Comparison of ENCODE assay signal across 3 cellular contexts in the genomic region with DNA sequence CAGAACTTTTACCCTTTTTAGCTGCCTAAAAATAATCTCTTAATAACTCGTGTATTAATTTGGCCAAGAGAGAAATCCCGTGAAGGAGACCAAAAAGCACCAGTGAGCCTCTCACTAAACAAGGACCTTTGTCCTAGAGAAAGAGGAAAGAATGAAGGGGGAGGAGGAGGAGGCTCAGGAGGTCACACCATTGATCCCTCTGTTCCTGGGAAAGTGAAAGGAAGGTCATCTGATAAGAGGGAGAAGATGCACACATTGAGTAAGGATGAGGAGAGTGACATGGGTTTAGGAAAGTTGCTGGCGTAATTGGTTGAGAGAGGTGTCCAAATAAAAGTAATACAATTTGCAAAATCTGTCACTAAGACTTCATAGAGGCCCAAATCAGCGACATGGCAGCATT.
TF ChIP-seq lines count a peak whose summit lies in the region.

No MANE protein-coding gene starts in this region.

TF ChIP-seq in GM23338, 12 proteins besides CTCF, POLR2A, EP300 and RAD21 (continues in another document):
- TF ChIP-seq, protein P1, sequence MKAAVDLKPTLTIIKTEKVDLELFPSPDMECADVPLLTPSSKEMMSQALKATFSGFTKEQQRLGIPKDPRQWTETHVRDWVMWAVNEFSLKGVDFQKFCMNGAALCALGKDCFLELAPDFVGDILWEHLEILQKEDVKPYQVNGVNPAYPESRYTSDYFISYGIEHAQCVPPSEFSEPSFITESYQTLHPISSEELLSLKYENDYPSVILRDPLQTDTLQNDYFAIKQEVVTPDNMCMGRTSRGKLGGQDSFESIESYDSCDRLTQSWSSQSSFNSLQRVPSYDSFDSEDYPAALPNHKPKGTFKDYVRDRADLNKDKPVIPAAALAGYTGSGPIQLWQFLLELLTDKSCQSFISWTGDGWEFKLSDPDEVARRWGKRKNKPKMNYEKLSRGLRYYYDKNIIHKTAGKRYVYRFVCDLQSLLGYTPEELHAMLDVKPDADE (IDR thresholded peaks at IDR 0.05) = no peak
- TF ChIP-seq, protein P2, sequence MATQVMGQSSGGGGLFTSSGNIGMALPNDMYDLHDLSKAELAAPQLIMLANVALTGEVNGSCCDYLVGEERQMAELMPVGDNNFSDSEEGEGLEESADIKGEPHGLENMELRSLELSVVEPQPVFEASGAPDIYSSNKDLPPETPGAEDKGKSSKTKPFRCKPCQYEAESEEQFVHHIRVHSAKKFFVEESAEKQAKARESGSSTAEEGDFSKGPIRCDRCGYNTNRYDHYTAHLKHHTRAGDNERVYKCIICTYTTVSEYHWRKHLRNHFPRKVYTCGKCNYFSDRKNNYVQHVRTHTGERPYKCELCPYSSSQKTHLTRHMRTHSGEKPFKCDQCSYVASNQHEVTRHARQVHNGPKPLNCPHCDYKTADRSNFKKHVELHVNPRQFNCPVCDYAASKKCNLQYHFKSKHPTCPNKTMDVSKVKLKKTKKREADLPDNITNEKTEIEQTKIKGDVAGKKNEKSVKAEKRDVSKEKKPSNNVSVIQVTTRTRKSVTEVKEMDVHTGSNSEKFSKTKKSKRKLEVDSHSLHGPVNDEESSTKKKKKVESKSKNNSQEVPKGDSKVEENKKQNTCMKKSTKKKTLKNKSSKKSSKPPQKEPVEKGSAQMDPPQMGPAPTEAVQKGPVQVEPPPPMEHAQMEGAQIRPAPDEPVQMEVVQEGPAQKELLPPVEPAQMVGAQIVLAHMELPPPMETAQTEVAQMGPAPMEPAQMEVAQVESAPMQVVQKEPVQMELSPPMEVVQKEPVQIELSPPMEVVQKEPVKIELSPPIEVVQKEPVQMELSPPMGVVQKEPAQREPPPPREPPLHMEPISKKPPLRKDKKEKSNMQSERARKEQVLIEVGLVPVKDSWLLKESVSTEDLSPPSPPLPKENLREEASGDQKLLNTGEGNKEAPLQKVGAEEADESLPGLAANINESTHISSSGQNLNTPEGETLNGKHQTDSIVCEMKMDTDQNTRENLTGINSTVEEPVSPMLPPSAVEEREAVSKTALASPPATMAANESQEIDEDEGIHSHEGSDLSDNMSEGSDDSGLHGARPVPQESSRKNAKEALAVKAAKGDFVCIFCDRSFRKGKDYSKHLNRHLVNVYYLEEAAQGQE (IDR thresholded peaks at IDR 0.05; ENCODE audit: unreplicated experiment) = no peak
- TF ChIP-seq ZNF114 (CRISPR knock-in tag; IDR thresholded peaks at IDR 0.05) = no peak
- TF ChIP-seq ZNF331 (CRISPR knock-in tag; IDR thresholded peaks at IDR 0.05; ENCODE audit: low read depth) = no peak

TF ChIP-seq in HEK293, 187 proteins besides CTCF, POLR2A, EP300 and RAD21:
- TF ChIP-seq PRDM1 (tag by site-specific recombination; IDR thresholded peaks at IDR 0.05) (0 out of 2 replicates have a peak, but pooled peaks have one; percentile 10), ZNF677 (tag by site-specific recombination; IDR thresholded peaks at IDR 0.05) (no peak), ZNF10 (tag by site-specific recombination; IDR thresholded peaks at IDR 0.05) (no peak)

TF ChIP-seq in H1, 55 proteins besides CTCF, POLR2A, EP300 and RAD21:
- no peak for TF ChIP-seq CBX5 (IDR thresholded peaks at IDR 0.05; ENCODE audit: low read depth, low read length)
- no peak for TF ChIP-seq FOSL1 (IDR thresholded peaks at IDR 0.05; ENCODE audit: insufficient read depth, low read depth, low read length)
- TF ChIP-seq CHD1 (IDR thresholded peaks at IDR 0.05; ENCODE audit: low read depth, low read length) = no peak
- TF ChIP-seq CREB1 (IDR thresholded peaks at IDR 0.05) = no peak
- TF ChIP-seq KDM1A (IDR thresholded peaks at IDR 0.05; ENCODE audit: borderline replicate concordance, low read length) = no peak
- no peak for TF ChIP-seq POU5F1 (IDR thresholded peaks at IDR 0.05; ENCODE audit: low read depth, low read length)
- no peak for TF ChIP-seq POLR2AphosphoS5 (IDR thresholded peaks at IDR 0.05; ENCODE audit: low read depth, low read length)
- TF ChIP-seq YY1 (IDR thresholded peaks at IDR 0.05; ENCODE audit: low read depth, low read length) = no peak
